In genomic region chr7:73839290-73839689, GRCh38 we compare ENCODE assay signal across 22 cellular contexts. TPM values are rescaled to one million over a fixed set of nuclear protein-coding genes. Genes with fewer than 3 reads are reported as not detected.
DNase-seq lines count a peak whose midpoint lies in the region; ATAC-seq, FAIRE-seq and TF ChIP-seq lines count a peak whose summit lies in the region.
"Had no signal": no experiment of that assay in that cellular context is flagged by ENCODE, and none has a peak within 500 bp of the region (broad histone marks: within the 10 kb centered on the region; RNA-seq: fewer than 3 reads in every experiment).

No MANE protein-coding gene starts in this region.

- H3K14ac ChIP-seq in H1 (ENCODE audit: insufficient read length) = no peak overlapping the region

- H3K4me3 Mint-ChIP-seq in stimulated activated naive B cell treated with anti-CD40 and anti-IgM and Interleukin-4, amounts not matched to agents 10 μg/mL and 1 μg/mL and 100 μg/mL, for 72 hours = no peak overlapping the region
- H3K4me3 Mint-ChIP-seq: HFFc6 had no signal

- H4K20me1 ChIP-seq in H1 (replicated peaks in 1 of 2; ENCODE audit: control insufficient read depth in 1 of 2, insufficient read depth in 2 of 2, low read length in 2 of 2) = no peaks in the 10 kb centered on the region

- H3K4me2 ChIP-seq in H1 (ENCODE audit: insufficient read depth in 1 of 2, low read depth in 2 of 2, low read length in 2 of 2) = no peak overlapping the region
- H3K4me2 ChIP-seq: PC-9 had no signal

- no peak overlapping the region for H2BK5ac ChIP-seq in H1 (ENCODE audit: low read depth, low read length)

- H3K27ac Mint-ChIP-seq in stimulated activated naive B cell treated with anti-CD40 and anti-IgM and Interleukin-4, amounts not matched to agents 10 μg/mL and 1 μg/mL and 100 μg/mL, for 72 hours = peak overlapping the region; percentile 20
- H3K27ac Mint-ChIP-seq: HFFc6 had no signal

- no peaks in the 10 kb centered on the region for H3K9me3 Mint-ChIP-seq in stimulated activated naive B cell treated with anti-CD40 and anti-IgM and Interleukin-4, amounts not matched to agents 10 μg/mL and 1 μg/mL and 100 μg/mL, for 72 hours
- H3K9me3 Mint-ChIP-seq: HFFc6 had no signal

- no peak overlapping the region for H2BK120ac ChIP-seq in H1 (replicated peaks; ENCODE audit: low read depth, low read length)

- CTCF ChIA-PET in Panc1 (lab: Charles Lee) = interaction anchor here (0.6 to 0.8 kb wide), 3 partner anchors 10 to 216 kb away, joined by 3 to 12 read pairs (median 4); no protein-coding TSS in a partner anchor
- CTCF ChIA-PET in H1 (lab: Charles Lee; ENCODE audit: partially characterized antibody) = interaction anchor here (0.9 to 7.1 kb wide), 13 partner anchors 7 to 140 kb away, joined by 3 to 65 read pairs (median 7); partner anchors contain the start of gene CLDN4

- no TSS peak for BruUV-seq in Panc1 (replicated peaks; lab: Mats Ljungman, UMichigan)

- H3K4me3 ChIP-seq in Panc1 (ENCODE audit: low read depth in 2 of 2, low read length in 2 of 2) = no peak overlapping the region
- H3K4me3 ChIP-seq in H1 (ENCODE audit: extremely low read depth in 1 of 4, insufficient read depth in 2 of 4, low read depth in 3 of 4, low read length in 4 of 4) = no peak overlapping the region
- H3K4me3 ChIP-seq: PC-9 had no signal

- TF ChIP-seq POLR2A in H1 (IDR thresholded peaks at IDR 0.05; ENCODE audit: control extremely low read depth in 1 of 2, low read depth in 2 of 2, low read length in 2 of 2) = no peak

- WGBS in H1 (ENCODE audit: extremely low coverage in 1 of 2, insufficient coverage in 1 of 2, insufficient read length in 1 of 2, insufficient replicate concordance in 2 of 2, low coverage in 1 of 2, low lambda C conversion rate in 2 of 2, missing lambda C conversion rate in 1 of 2), 2 experiments = 88% methylated on average over 5 of the region's 7 CpGs; no CpG with 5 or more reads in 1 of the 2 experiments

- H2BK15ac ChIP-seq in H1 (ENCODE audit: low read length) = peak overlapping the region; percentile 6; the same call in 1 of the 2 replicates

- POLR2A ChIA-PET in Panc1 (lab: Charles Lee) (no interaction called here), H1 (lab: Charles Lee; ENCODE audit: partially characterized antibody) (interaction anchor here (0.6 to 6.5 kb wide), 8 partner anchors 8 to 518 kb away, joined by 4 to 96 read pairs (median 7); partner anchors contain the start of gene CLDN4)

- DNase-seq in Right ventricle myocardium superior (peak; percentile 6), Right ventricle myocardium inferior (ENCODE audit: missing footprints) (no peak), Panc1 (ENCODE audit: low read depth, low spot score) (no peak), H1 (ENCODE audit: low read depth in 1 of 2, low spot score in 2 of 2) (no peak), SHP77 treated with DMSO at 0.1 percent for 48 hours (lab: John Stamatoyannopoulos, UW) (no peak), left lobe of liver (ENCODE audit: low spot score) (no peak)
- no peak for DNase-seq in stimulated activated naive B cell treated with anti-CD40 and anti-IgM and Interleukin-4, amounts not matched to agents 10 μg/mL and 1 μg/mL and 100 μg/mL, for 72 hours
- DNase-seq: GDM1, HFFc6, KG1, NCI-H1092 treated with DMSO at 0.1 percent for 48 hours, NCI-H1436 treated with DMSO at 0.1 percent for 48 hours, NCI-H1930, NCI-H2227 treated with DMSO at 0.1 percent for 48 hours, NCI-H748 treated with DMSO at 0.1 percent for 48 hours had no signal

- TF ChIP-seq CTCF in Panc1 (IDR thresholded peaks at IDR 0.05) (no peak), H1 (IDR thresholded peaks at IDR 0.05; ENCODE audit: control extremely low read depth in 1 of 3, insufficient read depth in 1 of 3, low read depth in 1 of 3, low read length in 3 of 3) (no peak)

- H3K27me3 ChIP-seq in Panc1 (ENCODE audit: control insufficient read depth, insufficient read depth, low read length) (no peaks in the 10 kb centered on the region), H1 (replicated peaks in 1 of 4; ENCODE audit: control insufficient read depth in 3 of 4, extremely low read depth in 1 of 4, insufficient read depth in 3 of 4, low read length in 3 of 4) (no peaks in the 10 kb centered on the region)

- H2AK5ac ChIP-seq in H1 (ENCODE audit: low read depth, low read length) = peak overlapping the region; percentile 45; the same call in 1 of the 2 replicates

- no peak overlapping the region for H4K5ac ChIP-seq in H1 (ENCODE audit: insufficient read length, low read depth, low read length)

- H3K4me1 ChIP-seq in Panc1 (ENCODE audit: control insufficient read depth, insufficient read depth, low read length) (peaks cover 21% of the 10 kb centered on the region), H1 (replicated peaks in 1 of 4; ENCODE audit: control insufficient read depth in 3 of 4, insufficient read depth in 4 of 4, low read length in 3 of 4) (peaks cover 0 to 8% (median 5%) of the 10 kb centered on the region in 4 experiments; a peak in 5 of 7 replicates)

- FAIRE-seq in H1 (lab: Jason Lieb, UNC) = no peak
- FAIRE-seq: A204.1, D721Med had no signal

- peaks cover 10 to 24% of the 10 kb centered on the region in 2 donors for H3K4me1 Mint-ChIP-seq in stimulated activated naive B cell treated with anti-CD40 and anti-IgM and Interleukin-4, amounts not matched to agents 10 μg/mL and 1 μg/mL and 100 μg/mL, for 72 hours

- H3K9ac ChIP-seq in H1 (replicated peaks in 1 of 4; ENCODE audit: extremely low read depth in 1 of 4, low read depth in 3 of 4, low read length in 3 of 4) = no peak overlapping the region

- TF ChIP-seq EP300 in H1 (IDR thresholded peaks at IDR 0.05; ENCODE audit: borderline replicate concordance in 1 of 2, low read depth in 2 of 2, low read length in 2 of 2) = no peak

- H3K36me3 ChIP-seq in Panc1 (ENCODE audit: control insufficient read depth, insufficient read depth, low read length) (no peaks in the 10 kb centered on the region; the same call in 1 of the 2 replicates), H1 (ENCODE audit: control insufficient read depth in 2 of 4, insufficient read depth in 4 of 4, low read length in 3 of 4) (no peaks in the 10 kb centered on the region; a peak in 1 of 8 replicates)

- no peak overlapping the region for H3K4ac ChIP-seq in H1 (replicated peaks; ENCODE audit: insufficient read length, low read depth, low read length)

- no peaks in the 10 kb centered on the region for H3K27me3 Mint-ChIP-seq in stimulated activated naive B cell treated with anti-CD40 and anti-IgM and Interleukin-4, amounts not matched to agents 10 μg/mL and 1 μg/mL and 100 μg/mL, for 72 hours

- H3K23ac ChIP-seq in H1 (ENCODE audit: insufficient read length) = no peak overlapping the region

- H3K79me1 ChIP-seq in H1 (ENCODE audit: low read depth, low read length) = no peaks in the 10 kb centered on the region

- no peak overlapping the region for H2AFZ ChIP-seq in H1 (ENCODE audit: low read length)
- H2AFZ ChIP-seq: PC-9 had no signal

- H4K91ac ChIP-seq in H1 (replicated peaks; ENCODE audit: insufficient read length, low read length) = no peak overlapping the region

- H3K9me3 ChIP-seq in Panc1 (ENCODE audit: control insufficient read depth, insufficient read depth, low read depth, low read length) = no peaks in the 10 kb centered on the region
- peaks cover 5 to 7% of the 10 kb centered on the region in 2 experiments; a peak in 2 of 4 replicates for H3K9me3 ChIP-seq in H1 (ENCODE audit: insufficient read depth in 2 of 2, low read depth in 1 of 2, low read length in 1 of 2)

- intact Hi-C loops in Right ventricle myocardium superior (cut with DNase I) = no loop called here
- intact Hi-C loops in Right ventricle myocardium inferior (cut with DNase I) = no loop called here
- intact Hi-C loops in Panc1 (cut with micrococcal nuclease; ENCODE audit: unreplicated experiment) = no loop called here

- no peak for ATAC-seq in Right ventricle myocardium superior (ENCODE audit: poor library complexity)
- no peak for ATAC-seq in Right ventricle myocardium inferior
- ATAC-seq in Panc1 = no peak
- no peak for ATAC-seq in stimulated activated naive B cell treated with anti-CD40 and anti-IgM and Interleukin-4, amounts not matched to agents 10 μg/mL and 1 μg/mL and 100 μg/mL, for 72 hours (replicated peaks)
- no peak for ATAC-seq in left lobe of liver
- no peak for ATAC-seq in GM18907 (IDR thresholded peaks at IDR 0.05; ENCODE audit: unreplicated experiment)

- no peaks in the 10 kb centered on the region for H3K36me3 Mint-ChIP-seq in stimulated activated naive B cell treated with anti-CD40 and anti-IgM and Interleukin-4, amounts not matched to agents 10 μg/mL and 1 μg/mL and 100 μg/mL, for 72 hours

- no peak overlapping the region for H3K56ac ChIP-seq in H1 (replicated peaks; ENCODE audit: insufficient read length, low read depth, low read length)

- H2BK20ac ChIP-seq in H1 (ENCODE audit: low read length) = peak overlapping the region; percentile 62; the same call in 1 of the 2 replicates

- peaks cover 6% of the 10 kb centered on the region; the same call in 1 of the 2 replicates for H3K23me2 ChIP-seq in H1 (ENCODE audit: low read depth, low read length)

- no peak overlapping the region for H3K18ac ChIP-seq in H1 (ENCODE audit: extremely low read depth, low read length)

- no peaks in the 10 kb centered on the region for H3K79me2 ChIP-seq in H1 (ENCODE audit: control insufficient read depth in 1 of 2, insufficient read depth in 2 of 2, low read length in 2 of 2)

- no peak for TF ChIP-seq RAD21 in H1 (IDR thresholded peaks at IDR 0.05 in 1 of 2, conservative IDR thresholded peaks at IDR 0.05 in 1 of 2; ENCODE audit: low read depth in 2 of 2, low read length in 2 of 2)

- peak overlapping the region; percentile 52; the same call in 1 of the 2 replicates for H2BK12ac ChIP-seq in H1 (ENCODE audit: low read depth, low read length)

- H4K8ac ChIP-seq in H1 (ENCODE audit: extremely low read depth, insufficient read depth, low read length) = no peak overlapping the region

- peak overlapping the region; percentile 65 for H3K27ac ChIP-seq in Panc1 (ENCODE audit: low read length)
- no peak overlapping the region for H3K27ac ChIP-seq in H1 (ENCODE audit: low read depth, low read length)
- H3K27ac ChIP-seq: C4-2B, PC-9 had no signal

- in situ Hi-C loops in Panc1 (cut with HindIII; ENCODE audit: low pct_unique_long_range_greater_than_20kb, low sequenced_read_pairs) = no loop called here

RNA-seq across cellular contexts. Expression of gene METTL27, which starts 3.0 kb away (rescaled TPM):
- 0.43 TPM for total RNA-seq in Right ventricle myocardium superior
- total RNA-seq in Right ventricle myocardium inferior = 0.27 TPM
- total RNA-seq in Panc1 (2021; ENCODE audit: unreplicated experiment) = 3.4 TPM
- 2.4 TPM for polyA plus RNA-seq in Panc1 (2012; ENCODE audit: insufficient read length)
- 5.6 and 6.2 TPM in 2 replicates for total RNA-seq in H1 (2021; fragmentation: NEBNext Ultra II Directional; extraction: Animal tissue kit (Norgen Biotek cat#: 25700))
- 12.0 and 21.6 TPM in 2 replicates for polyA plus RNA-seq in H1 (2011; rRNA removed)
- 14.6 TPM for polyA plus RNA-seq in H1 (2011; cell fraction: cytosol; rRNA removed)
- 19.1 TPM for polyA plus RNA-seq in H1 (2011; cell fraction: nucleus; rRNA removed)
- 4.4 to 11.8 TPM (median 8.7 TPM) in 4 replicates for polyA plus RNA-seq in H1 (2012, experiment 1 of 2)
- 5.8 TPM for polyA plus RNA-seq in H1 (2012, experiment 2 of 2)
- polyA plus RNA-seq in H1 (2013, experiment 1 of 2) = 3.1 TPM
- 2.6 TPM for polyA plus RNA-seq in H1 (2013, experiment 2 of 2)
- polyA minus RNA-seq in H1 (2011; rRNA and poly(A)+ RNA removed) = 3.9 and 8.7 TPM in 2 replicates
- polyA minus RNA-seq in H1 (2011; cell fraction: cytosol; rRNA and poly(A)+ RNA removed) = 5.5 TPM
- polyA minus RNA-seq in H1 (2011; cell fraction: nucleus; rRNA and poly(A)+ RNA removed) = 14.0 TPM
- 0.96 TPM for total RNA-seq in left lobe of liver

RNA-seq across cellular contexts. Expression of gene CLDN4, which starts 8.5 kb away (rescaled TPM):
- 0.11 TPM for total RNA-seq in Right ventricle myocardium superior
- total RNA-seq in Right ventricle myocardium inferior = not detected
- total RNA-seq in Panc1 (2021; ENCODE audit: unreplicated experiment) = 295 TPM
- polyA plus RNA-seq in Panc1 (2012; ENCODE audit: insufficient read length) = 551 TPM
- 28.0 TPM in 2 replicates for total RNA-seq in H1 (2021; fragmentation: NEBNext Ultra II Directional; extraction: Animal tissue kit (Norgen Biotek cat#: 25700))
- polyA plus RNA-seq in H1 (2011; rRNA removed) = 69.3 and 112 TPM in 2 replicates
- 77.0 TPM for polyA plus RNA-seq in H1 (2011; cell fraction: cytosol; rRNA removed)
- polyA plus RNA-seq in H1 (2011; cell fraction: nucleus; rRNA removed) = 68.1 TPM
- polyA plus RNA-seq in H1 (2012, experiment 1 of 2) = 23.8 to 46.5 TPM (median 45.3 TPM) in 4 replicates
- polyA plus RNA-seq in H1 (2012, experiment 2 of 2) = 45.3 TPM
- 57.8 TPM for polyA plus RNA-seq in H1 (2013, experiment 1 of 2)
- polyA plus RNA-seq in H1 (2013, experiment 2 of 2) = 59.7 TPM
- polyA minus RNA-seq in H1 (2011; rRNA and poly(A)+ RNA removed) = 30.3 and 31.4 TPM in 2 replicates
- 33.1 TPM for polyA minus RNA-seq in H1 (2011; cell fraction: cytosol; rRNA and poly(A)+ RNA removed)
- polyA minus RNA-seq in H1 (2011; cell fraction: nucleus; rRNA and poly(A)+ RNA removed) = 34.6 TPM
- total RNA-seq in left lobe of liver = 1.7 TPM
- total RNA-seq: SK-MEL-5 had no signal

RNA-seq across cellular contexts. Expression of gene TMEM270, which starts 21.7 kb away (rescaled TPM):
- total RNA-seq in Right ventricle myocardium superior = not detected
- not detected for total RNA-seq in Right ventricle myocardium inferior
- total RNA-seq in Panc1 (2021; ENCODE audit: unreplicated experiment) = 0.72 TPM
- polyA plus RNA-seq in Panc1 (2012; ENCODE audit: insufficient read length) = 0.70 TPM
- not detected in 2 replicates for total RNA-seq in H1 (2021; fragmentation: NEBNext Ultra II Directional; extraction: Animal tissue kit (Norgen Biotek cat#: 25700))
- polyA plus RNA-seq in H1 (2011; rRNA removed) = 0.26 and 0.33 TPM in 2 replicates
- polyA plus RNA-seq in H1 (2011; cell fraction: cytosol; rRNA removed) = not detected
- polyA plus RNA-seq in H1 (2011; cell fraction: nucleus; rRNA removed) = not detected
- 0.23 TPM in 1 of 4 replicates, not detected in the others for polyA plus RNA-seq in H1 (2012, experiment 1 of 2)
- polyA plus RNA-seq in H1 (2012, experiment 2 of 2) = not detected
- polyA plus RNA-seq in H1 (2013, experiment 1 of 2) = 0.16 TPM
- polyA plus RNA-seq in H1 (2013, experiment 2 of 2) = not detected
- not detected in 2 replicates for polyA minus RNA-seq in H1 (2011; rRNA and poly(A)+ RNA removed)
- polyA minus RNA-seq in H1 (2011; cell fraction: cytosol; rRNA and poly(A)+ RNA removed) = not detected
- polyA minus RNA-seq in H1 (2011; cell fraction: nucleus; rRNA and poly(A)+ RNA removed) = not detected
- not detected for total RNA-seq in left lobe of liver
- total RNA-seq: H7, HFFc6, SK-MEL-5 had no signal

Comparison
In these comparisons a context has a peak if more than half of its experiments do, and no peak if none do; other contexts are left out.
1. RNA of gene CLDN4, which starts 8.5 kb away (total RNA-seq): 295 TPM in Panc1 (single experiment) and 28.0 TPM in H1; 1.7 TPM in left lobe of liver (single experiment), 0.11 TPM in Right ventricle myocardium superior (single experiment) and not detected in Right ventricle myocardium inferior (single experiment); every median in the first group is over 10 times any median in the second.